ENCODE assay signal across 8 cellular contexts in genomic region chr20:59933849-59934585, GRCh38. TPM values are rescaled to one million over a fixed set of nuclear protein-coding genes. Genes with fewer than 3 reads are reported as not detected.
A peak's percentile ranks its signal among the peaks of the same experiment; 100 is the strongest.
DNase-seq lines count a peak whose midpoint lies in the region; ATAC-seq and TF ChIP-seq lines count a peak whose summit lies in the region.

No MANE protein-coding gene starts in this region.

- no peaks in the 10 kb centered on the region for H3K9me3 ChIP-seq in Panc1 (ENCODE audit: control insufficient read depth, insufficient read depth, low read depth, low read length)

- H3K4me1 Mint-ChIP-seq in natural killer cell treated with Interleukin-12 subunit alpha and Interleukin-12 subunit beta and Interleukin-15 and Interleukin-18, amount 100 ng/mL, for 72 hours (ENCODE audit: low read depth in 2 of 2): peaks cover 16 to 17% of the 10 kb centered on the region in 2 donors

- intact Hi-C loops in Panc1 (cut with micrococcal nuclease; ENCODE audit: unreplicated experiment): no loop called here

- ATAC-seq in GM19043 (IDR thresholded peaks at IDR 0.05; ENCODE audit: low read depth, unreplicated experiment): peak; percentile 82
- ATAC-seq in HG03342 (IDR thresholded peaks at IDR 0.05; ENCODE audit: unreplicated experiment): peak; percentile 91
- ATAC-seq in Panc1: peak; percentile 92
- peak; percentile 90 to 92 for ATAC-seq in natural killer cell treated with Interleukin-12 subunit alpha and Interleukin-12 subunit beta and Interleukin-15 and Interleukin-18, amount 100 ng/mL, for 72 hours

- peak; percentile 84 for DNase-seq in Ammon's horn (ENCODE audit: low spot score)
- peak; percentile 53 for DNase-seq in Panc1 (ENCODE audit: low read depth, low spot score)
- peak; percentile 72 for DNase-seq in activated effector memory CD4-positive, alpha-beta T cell treated with Interleukin-2 at 50 U/mL for 16 hours
- peak; percentile 53 for DNase-seq in fibroblast of the aortic adventitia (ENCODE audit: low read depth)
- peak; percentile 87 for DNase-seq in natural killer cell treated with Interleukin-12 subunit alpha and Interleukin-12 subunit beta and Interleukin-15 and Interleukin-18, amount 100 ng/mL, for 72 hours (ENCODE audit: low spot score)
- peak; percentile 43 to 84 (median 70) for DNase-seq in stimulated activated naive CD4-positive, alpha-beta T cell (lab: John Stamatoyannopoulos, UW)

- no peaks in the 10 kb centered on the region for H3K36me3 Mint-ChIP-seq in natural killer cell treated with Interleukin-12 subunit alpha and Interleukin-12 subunit beta and Interleukin-15 and Interleukin-18, amount 100 ng/mL, for 72 hours

- H3K27me3 ChIP-seq in Panc1 (ENCODE audit: control insufficient read depth, insufficient read depth, low read length): no peaks in the 10 kb centered on the region

- POLR2A ChIA-PET in Panc1 (lab: Charles Lee): no interaction called here

- TF ChIP-seq CTCF in Panc1 (IDR thresholded peaks at IDR 0.05) (peak; percentile 98), fibroblast of the aortic adventitia (IDR thresholded peaks at IDR 0.05; ENCODE audit: insufficient read depth, low read length) (peak; percentile 77)

- no peak overlapping the region for H3K27ac Mint-ChIP-seq in natural killer cell treated with Interleukin-12 subunit alpha and Interleukin-12 subunit beta and Interleukin-15 and Interleukin-18, amount 100 ng/mL, for 72 hours

- peak overlapping the region; percentile 94 for H3K27ac ChIP-seq in Panc1 (ENCODE audit: low read length)

- H3K9me3 Mint-ChIP-seq in natural killer cell treated with Interleukin-12 subunit alpha and Interleukin-12 subunit beta and Interleukin-15 and Interleukin-18, amount 100 ng/mL, for 72 hours: no peaks in the 10 kb centered on the region

- H3K4me3 Mint-ChIP-seq in natural killer cell treated with Interleukin-12 subunit alpha and Interleukin-12 subunit beta and Interleukin-15 and Interleukin-18, amount 100 ng/mL, for 72 hours: peak overlapping the region; percentile 75

- in situ Hi-C loops in Panc1 (cut with HindIII; ENCODE audit: low pct_unique_long_range_greater_than_20kb, low sequenced_read_pairs): no loop called here

- H3K36me3 ChIP-seq in Panc1 (ENCODE audit: control insufficient read depth, insufficient read depth, low read length): no peaks in the 10 kb centered on the region

- peaks cover 68% of the 10 kb centered on the region for H3K4me1 ChIP-seq in Panc1 (ENCODE audit: control insufficient read depth, insufficient read depth, low read length)

- H3K4me3 ChIP-seq in Panc1 (ENCODE audit: low read depth in 2 of 2, low read length in 2 of 2) (peak overlapping the region; percentile 65 to 84), fibroblast of the aortic adventitia (ENCODE audit: low read depth, low read length) (peak overlapping the region; percentile 68)

- CTCF ChIA-PET in Panc1 (lab: Charles Lee): interaction anchor here (0.7 to 1.3 kb wide), 3 partner anchors 10 to 1574 kb away, joined by 3 to 5 read pairs (median 3); no protein-coding TSS in a partner anchor

- peaks cover 0 to 1% of the 10 kb centered on the region in 2 donors for H3K27me3 Mint-ChIP-seq in natural killer cell treated with Interleukin-12 subunit alpha and Interleukin-12 subunit beta and Interleukin-15 and Interleukin-18, amount 100 ng/mL, for 72 hours

- BruUV-seq in Panc1 (replicated peaks; lab: Mats Ljungman, UMichigan): no TSS peak

RNA-seq across cellular contexts. Expression of gene SYCP2, which starts 0.6 kb away (rescaled TPM):
- total RNA-seq in Panc1 (2021; ENCODE audit: unreplicated experiment) (39.7 TPM), fibroblast of the aortic adventitia (ENCODE audit: low replicate concordance) (0.63 and 0.74 TPM in 2 replicates)
- polyA plus RNA-seq in Panc1 (2012; ENCODE audit: insufficient read length): 12.9 TPM
- total RNA-seq in natural killer cell treated with Interleukin-12 subunit alpha and Interleukin-12 subunit beta and Interleukin-15 and Interleukin-18, amount 100 ng/mL, for 72 hours: 1 to 10 TPM; 1.4 to 4.4 TPM

RNA-seq across cellular contexts. Expression of gene PPP1R3D, which starts 6.1 kb away (rescaled TPM):
- 7.9 TPM for total RNA-seq in Panc1 (2021; ENCODE audit: unreplicated experiment)
- 5.1 TPM for polyA plus RNA-seq in Panc1 (2012; ENCODE audit: insufficient read length)
- total RNA-seq in fibroblast of the aortic adventitia (ENCODE audit: low replicate concordance): 4.8 and 5.6 TPM in 2 replicates
- 10 to 100 TPM; 10.2 to 16.4 TPM for total RNA-seq in natural killer cell treated with Interleukin-12 subunit alpha and Interleukin-12 subunit beta and Interleukin-15 and Interleukin-18, amount 100 ng/mL, for 72 hours

RNA-seq across cellular contexts. Expression of gene FAM217B, which starts 6.2 kb away (rescaled TPM):
- 24.4 TPM for total RNA-seq in Panc1 (2021; ENCODE audit: unreplicated experiment)
- 8.7 TPM for polyA plus RNA-seq in Panc1 (2012; ENCODE audit: insufficient read length)
- total RNA-seq in fibroblast of the aortic adventitia (ENCODE audit: low replicate concordance): 5.8 and 6.9 TPM in 2 replicates
- total RNA-seq in natural killer cell treated with Interleukin-12 subunit alpha and Interleukin-12 subunit beta and Interleukin-15 and Interleukin-18, amount 100 ng/mL, for 72 hours: 10 to 100 TPM; 27.7 to 31.7 TPM

RNA-seq across cellular contexts. Expression of gene CDH26, which starts 24.2 kb away (rescaled TPM):
- total RNA-seq in Panc1 (2021; ENCODE audit: unreplicated experiment): 0.46 TPM
- polyA plus RNA-seq in Panc1 (2012; ENCODE audit: insufficient read length): 0.13 TPM
- total RNA-seq in fibroblast of the aortic adventitia (ENCODE audit: low replicate concordance): 0.09 TPM in 1 of 2 replicates, not detected in the other
- total RNA-seq in natural killer cell treated with Interleukin-12 subunit alpha and Interleukin-12 subunit beta and Interleukin-15 and Interleukin-18, amount 100 ng/mL, for 72 hours: 1 to 10 TPM; 1.8 TPM

Comparison
In these comparisons a context has a peak if more than half of its experiments do, and no peak if none do; other contexts are left out.
1. Peak in every context shown above with its lines: DNase-seq, ATAC-seq, H3K4me3 ChIP-seq and H3K27ac ChIP-seq.